8 cellular contexts compared by ENCODE assay signal in genomic region chr2:144516981-144517824, GRCh38. TPM values are rescaled to one million over a fixed set of nuclear protein-coding genes. Genes with fewer than 3 reads are reported as not detected.
DNase-seq lines count a peak whose midpoint lies in the region; ATAC-seq, FAIRE-seq and TF ChIP-seq lines count a peak whose summit lies in the region.

No MANE protein-coding gene starts in this region.

- peaks cover 13% of the 10 kb centered on the region for H3K4me1 Mint-ChIP-seq in T-helper 2 cell treated with Interferon-gamma antibody and Interleukin-4, amounts not matched to agents 5 μg/mL and 100 μg/mL, for 36 hours (ENCODE audit: low read depth)

- 6% methylated on average over 58 of the region's 83 CpGs for WGBS in HepG2 (ENCODE audit: low lambda C conversion rate)

- peaks cover 39% of the 10 kb centered on the region for H3K27me3 Mint-ChIP-seq in T-helper 2 cell treated with Interferon-gamma antibody and Interleukin-4, amounts not matched to agents 5 μg/mL and 100 μg/mL, for 36 hours (ENCODE audit: low read depth)

- peak overlapping the region; percentile 100 for H3K27ac Mint-ChIP-seq in T-helper 2 cell treated with Interferon-gamma antibody and Interleukin-4, amounts not matched to agents 5 μg/mL and 100 μg/mL, for 36 hours

- no peak overlapping the region for H2AFZ ChIP-seq in HepG2 (ENCODE audit: low read length)

- H3K36me3 ChIP-seq in HepG2 (replicated peaks in 1 of 2; ENCODE audit: control insufficient read depth in 1 of 2, insufficient read depth in 2 of 2, low read length in 2 of 2): no peaks in the 10 kb centered on the region

- no peaks in the 10 kb centered on the region for H3K9me3 Mint-ChIP-seq in T-helper 2 cell treated with Interferon-gamma antibody and Interleukin-4, amounts not matched to agents 5 μg/mL and 100 μg/mL, for 36 hours

- no peaks in the 10 kb centered on the region for H3K9me3 ChIP-seq in HepG2 (ENCODE audit: low read length)

- in situ Hi-C loops in HepG2 (cut with HindIII; ENCODE audit: extremely low pct_ligation_motif_present, low pct_unique_long_range_greater_than_20kb): no loop called here

- no peaks in the 10 kb centered on the region for H4K20me1 ChIP-seq in HepG2 (ENCODE audit: insufficient read depth, low read length)

- no peak for TF ChIP-seq RAD21 in HepG2 (CRISPR knock-in tag; IDR thresholded peaks at IDR 0.05)

- no peak overlapping the region for H3K4me3 Mint-ChIP-seq in T-helper 2 cell treated with Interferon-gamma antibody and Interleukin-4, amounts not matched to agents 5 μg/mL and 100 μg/mL, for 36 hours

- CTCF ChIA-PET in HepG2 (lab: Yijun Ruan, JAX; ENCODE audit: low intra/inter-chr PET ratio, low total read pairs): no interaction called here

- FAIRE-seq in HepG2 (lab: Jason Lieb, UNC) (no peak), HTR-8/SVneo (lab: Jason Lieb, UNC) (no peak)

- H3K27me3 ChIP-seq in HepG2 (ENCODE audit: control insufficient read depth in 1 of 2, insufficient read depth in 2 of 2, low read length in 2 of 2): peaks cover 4 to 85% of the 10 kb centered on the region in 2 experiments; a peak in 4 of 5 replicates

- H3K79me2 ChIP-seq in HepG2 (ENCODE audit: insufficient read depth, low read length): no peaks in the 10 kb centered on the region

- H3K27ac ChIP-seq in coronary artery: peak overlapping the region; percentile 93 to 94
- no peak overlapping the region for H3K27ac ChIP-seq in HepG2 (ENCODE audit: extremely low read length, insufficient read depth, low read length)

- peaks cover 2% of the 10 kb centered on the region for H3K36me3 Mint-ChIP-seq in T-helper 2 cell treated with Interferon-gamma antibody and Interleukin-4, amounts not matched to agents 5 μg/mL and 100 μg/mL, for 36 hours (ENCODE audit: low read depth)

- BruUV-seq in HepG2 (replicated peaks; lab: Mats Ljungman, UMichigan): no TSS peak

- H3K4me1 ChIP-seq in HepG2 (ENCODE audit: insufficient read depth, low read length): 0 out of 2 replicates have a peak, but pooled peaks cover 5% of the 10 kb centered on the region

- H3K4me3 ChIP-seq in coronary artery: peak overlapping the region; percentile 78
- peak overlapping the region; percentile 56 to 70 (median 57); a peak in 5 of 6 replicates for H3K4me3 ChIP-seq in HepG2 (replicated peaks in 1 of 3; ENCODE audit: insufficient read depth in 1 of 3, low read depth in 2 of 3, low read length in 3 of 3)

- DNase-seq in EL (peak; percentile 95), HUDEP-2 (lab: John Stamatoyannopoulos, UW; ENCODE audit: unreplicated experiment in 76 of 76) (peak in 61 of 76 experiments; percentile 13 to 75 (median 50)), coronary artery (ENCODE audit: low spot score) (peak; percentile 86), HepG2 (ENCODE audit: low spot score) (no peak), HTR-8/SVneo (ENCODE audit: insufficient read length, low spot score) (no peak)
- DNase-seq in T-helper 2 cell treated with Interferon-gamma antibody and Interleukin-4, amounts not matched to agents 5 μg/mL and 100 μg/mL, for 36 hours (ENCODE audit: low spot score): peak; percentile 71
- DNase-seq in stimulated activated CD4-positive, alpha-beta T cell treated with anti-CD3 and anti-CD28 coated beads, Interleukin-4, amount 100 ng/mL, for 4 hours: peak; percentile 38 to 39

- intact Hi-C loops in HepG2 (cut with micrococcal nuclease; ENCODE audit: unreplicated experiment): loop anchor here (2.0 kb wide), 1 partner anchor 354 kb away; no protein-coding TSS in a partner anchor

- peak overlapping the region; percentile 82 for H3K4me2 ChIP-seq in HepG2 (ENCODE audit: low read depth, low read length)

- POLR2A ChIA-PET in HepG2 (lab: Yijun Ruan, JAX): no interaction called here

- TF ChIP-seq EP300 in HepG2 (IDR thresholded peaks at IDR 0.05; ENCODE audit: low read depth in 2 of 2, low read length in 2 of 2) (no peak), HepG2 (CRISPR knock-in tag; IDR thresholded peaks at IDR 0.05; ENCODE audit: borderline replicate concordance) (no peak)

- ATAC-seq in GM21515 (IDR thresholded peaks at IDR 0.05; ENCODE audit: unreplicated experiment): peak; percentile 48
- peak; percentile 73 for ATAC-seq in HepG2

- TF ChIP-seq POLR2A in HepG2 (IDR thresholded peaks at IDR 0.05; ENCODE audit: insufficient read depth in 1 of 2, low read depth in 2 of 2, low read length in 2 of 2): no peak

- no peak overlapping the region for H3K9ac ChIP-seq in HepG2 (ENCODE audit: insufficient read depth, low read depth, low read length)

- TF ChIP-seq CTCF in coronary artery (IDR thresholded peaks at IDR 0.05) (no peak), HepG2 (CRISPR knock-in tag; IDR thresholded peaks at IDR 0.05) (no peak)

TF ChIP-seq in HepG2, 621 proteins besides CTCF, POLR2A, EP300 and RAD21:
- peak; percentile 22 for TF ChIP-seq HNRNPK (IDR thresholded peaks at IDR 0.05; ENCODE audit: low read depth, low read length, poor library complexity, severe bottlenecking)
- 0 out of 2 replicates have a peak, but pooled peaks have one; percentile 33 for TF ChIP-seq MTF2 (CRISPR knock-in tag; IDR thresholded peaks at IDR 0.05; ENCODE audit: borderline replicate concordance)
- peak; percentile 21; the same call in 1 of the 2 replicates for TF ChIP-seq ZNF800 (CRISPR knock-in tag; IDR thresholded peaks at IDR 0.05)
- 0 out of 2 replicates have a peak, but pooled peaks have one; percentile 15 for TF ChIP-seq HNRNPL (IDR thresholded peaks at IDR 0.05; ENCODE audit: low read depth, low read length)
- no peak for TF ChIP-seq ZNF674 (CRISPR knock-in tag; IDR thresholded peaks at IDR 0.05; ENCODE audit: low read depth)
- peak; percentile 39; the same call in 1 of the 2 replicates for TF ChIP-seq FOSL2 (CRISPR knock-in tag; IDR thresholded peaks at IDR 0.05)
- 0 out of 2 replicates have a peak, but pooled peaks have one; percentile 6 for TF ChIP-seq SALL1 (CRISPR knock-in tag; IDR thresholded peaks at IDR 0.05)
- no peak for TF ChIP-seq ZNF564 (CRISPR knock-in tag; IDR thresholded peaks at IDR 0.05)
- TF ChIP-seq ZNF12 (CRISPR knock-in tag; IDR thresholded peaks at IDR 0.05): 0 out of 2 replicates have a peak, but pooled peaks have one; percentile 49
- 0 out of 2 replicates have a peak, but pooled peaks have one; percentile 8 for TF ChIP-seq HOXA3 (CRISPR knock-in tag; IDR thresholded peaks at IDR 0.05)
- TF ChIP-seq ZNF263 (CRISPR knock-in tag; IDR thresholded peaks at IDR 0.05): no peak
- 0 out of 2 replicates have a peak, but pooled peaks have one; percentile 17 for TF ChIP-seq ZNF770 (CRISPR knock-in tag; IDR thresholded peaks at IDR 0.05)

RNA-seq across cellular contexts. Expression of gene ZEB2, which starts 2.7 kb away (rescaled TPM):
- total RNA-seq in HepG2 (2016; rRNA removed; fragmentation: Illumina TruSeq; extraction: Trizol): not detected in 2 replicates
- total RNA-seq in HepG2 (2016; cell fraction: cytosol; rRNA removed; fragmentation: Illumina TruSeq; extraction: Trizol; ENCODE audit: low read depth): 0.09 TPM in 1 of 2 replicates, not detected in the other
- total RNA-seq in HepG2 (2016; cell fraction: insoluble cytoplasmic fraction; rRNA removed; fragmentation: Illumina TruSeq; extraction: Trizol): 0.04 TPM in 1 of 2 replicates, not detected in the other
- not detected in 2 replicates for total RNA-seq in HepG2 (2016; cell fraction: membrane; rRNA removed; fragmentation: Illumina TruSeq; extraction: Trizol)
- 0.09 TPM in 1 of 2 replicates, not detected in the other for total RNA-seq in HepG2 (2016; cell fraction: nucleus; rRNA removed; fragmentation: Illumina TruSeq; extraction: Trizol)
- polyA plus RNA-seq in HepG2 (2011; rRNA removed): 0.07 and 0.10 TPM in 2 replicates
- polyA plus RNA-seq in HepG2 (2011; cell fraction: cytosol; rRNA removed): 0.03 and 0.05 TPM in 2 replicates
- 0.10 and 0.16 TPM in 2 replicates for polyA plus RNA-seq in HepG2 (2011; cell fraction: nucleus; rRNA removed)
- polyA plus RNA-seq in HepG2 (2012): 0.11 TPM in 1 of 2 replicates, not detected in the other
- not detected in 2 replicates for polyA plus RNA-seq in HepG2 (2016; cell fraction: cytosol; fragmentation: Illumina TruSeq; extraction: Trizol; ENCODE audit: low read depth)
- polyA plus RNA-seq in HepG2 (2016; cell fraction: insoluble cytoplasmic fraction; fragmentation: Illumina TruSeq; extraction: Trizol; ENCODE audit: low read depth): 0.07 and 0.12 TPM in 2 replicates
- not detected in 2 replicates for polyA plus RNA-seq in HepG2 (2016; cell fraction: membrane; fragmentation: Illumina TruSeq; extraction: Trizol; ENCODE audit: low read depth)
- not detected in 2 replicates for polyA plus RNA-seq in HepG2 (2016; cell fraction: nucleus; fragmentation: Illumina TruSeq; extraction: Trizol; ENCODE audit: insufficient read depth, low read depth)
- polyA minus RNA-seq in HepG2 (2011; rRNA and poly(A)+ RNA removed; ENCODE audit: low replicate concordance): 0.84 and 11.3 TPM in 2 replicates
- polyA minus RNA-seq in HepG2 (2011; cell fraction: cytosol; rRNA and poly(A)+ RNA removed): not detected in 2 replicates
- polyA minus RNA-seq in HepG2 (2011; cell fraction: nucleus; rRNA and poly(A)+ RNA removed): 0.13 and 0.62 TPM in 2 replicates

Comparison
In these comparisons a context has a peak if more than half of its experiments do, and no peak if none do; other contexts are left out.
1. DNase-seq: peak in EL (single experiment), HUDEP-2 (61 of 76), T-helper 2 cell treated with Interferon-gamma antibody and Interleukin-4, amounts not matched to agents 5 μg/mL and 100 μg/mL, for 36 hours (single experiment), coronary artery (single experiment) and stimulated activated CD4-positive, alpha-beta T cell treated with anti-CD3 and anti-CD28 coated beads, Interleukin-4, amount 100 ng/mL, for 4 hours (2 of 2); none in HepG2 (single experiment) and HTR-8/SVneo (single experiment).